8 cellular contexts compared by ENCODE assay signal in genomic region chr5:176810084-176810597, GRCh38. TPM values are rescaled to one million over a fixed set of nuclear protein-coding genes. Genes with fewer than 3 reads are reported as not detected.
DNase-seq lines count a peak whose midpoint lies in the region; ATAC-seq and TF ChIP-seq lines count a peak whose summit lies in the region.

TSS of gene UNC5A (plus strand) at chr5:176810559. CDS start at chr5:176810751, 192 bp downstream.

- TF ChIP-seq CTCF in choroid plexus epithelial cell (conservative IDR thresholded peaks at IDR 0.05; ENCODE audit: low read depth, low read length) = no peak
- no peak for TF ChIP-seq CTCF in mucosa of descending colon (IDR thresholded peaks at IDR 0.05)

- H3K9ac ChIP-seq in subcutaneous abdominal adipose tissue (ENCODE audit: low read length in 5 of 5) = no peak within 1 kb of the TSS

- H3K9me3 ChIP-seq in mucosa of descending colon (no peaks in the 10 kb centered on the region), subcutaneous abdominal adipose tissue (ENCODE audit: control insufficient read depth in 5 of 5, low read length in 5 of 5) (peaks cover 0 to 4% (median 0%) of the 10 kb centered on the region in 5 donors)

- H3K4me3 ChIP-seq in choroid plexus epithelial cell (ENCODE audit: low read depth, low read length) (peak within 1 kb of the TSS; percentile 29), mucosa of descending colon (no peak within 1 kb of the TSS), subcutaneous abdominal adipose tissue (ENCODE audit: low read depth in 1 of 5, low read length in 5 of 5) (peak within 1 kb of the TSS in 3 of 5 donors; percentile 20 to 50 (median 40))

- ATAC-seq in mucosa of descending colon (peak; percentile 68), HG03565 (IDR thresholded peaks at IDR 0.05; ENCODE audit: unreplicated experiment) (no peak)

- H3K36me3 ChIP-seq in mucosa of descending colon (ENCODE audit: low read depth) = no peaks in the 10 kb centered on the region
- H3K36me3 ChIP-seq in subcutaneous abdominal adipose tissue (ENCODE audit: control insufficient read depth in 5 of 5, insufficient read depth in 5 of 5, low read length in 5 of 5) = no peaks in the 10 kb centered on the region

- intact Hi-C loops in mucosa of descending colon (cut with DNase I, micrococcal nuclease) = no loop called here

- DNase-seq in DMS53 (lab: John Stamatoyannopoulos, UW) (peak; percentile 88), LoVo (ENCODE audit: low spot score) (peak; percentile 71), choroid plexus epithelial cell (ENCODE audit: low read depth) (peak; percentile 41), mucosa of descending colon (peak in 2 of 3 donors; percentile 21 to 64), putamen (ENCODE audit: low spot score) (no peak)
- peak; percentile 12 for DNase-seq in activated CD4-positive, alpha-beta T cell treated with anti-CD3 and anti-CD28 coated beads for 1 hour

- H3K27me3 ChIP-seq in subcutaneous abdominal adipose tissue (ENCODE audit: control insufficient read depth in 5 of 5, insufficient read depth in 4 of 5, low read length in 5 of 5) = peaks cover 28 to 75% (median 61%) of the 10 kb centered on the region in 5 donors

- H3K4me1 ChIP-seq in mucosa of descending colon (ENCODE audit: low read depth) (peaks cover 6% of the 10 kb centered on the region), subcutaneous abdominal adipose tissue (ENCODE audit: control insufficient read depth in 5 of 5, insufficient read depth in 5 of 5, low read length in 5 of 5) (peaks cover 0 to 17% (median 12%) of the 10 kb centered on the region in 5 donors)

- H3K27ac ChIP-seq in subcutaneous abdominal adipose tissue (ENCODE audit: low read depth, low read length) = no peak within 1 kb of the TSS

RNA-seq across cellular contexts. Expression of gene UNC5A, which starts in this region (rescaled TPM):
- under 1 TPM in 2 of 3 donors, not detected in 1; 0.07 to 0.16 TPM for total RNA-seq in mucosa of descending colon

Comparison
In these comparisons a context has a peak if more than half of its experiments do, and no peak if none do; other contexts are left out.
1. Peak in DNase-seq and ATAC-seq in mucosa of descending colon; RNA of the gene not detected or under 1 TPM.